In genomic region chr5:150436141-150436680, GRCh38 we compare ENCODE assay signal across 8 cellular contexts. TPM values are rescaled to one million over a fixed set of nuclear protein-coding genes. Genes with fewer than 3 reads are reported as not detected.
DNase-seq lines count a peak whose midpoint lies in the region; ATAC-seq and TF ChIP-seq lines count a peak whose summit lies in the region.

No MANE protein-coding gene starts in this region.

- H4K20me1 ChIP-seq in mammary epithelial cell (ENCODE audit: insufficient read depth, low read length) = no peaks in the 10 kb centered on the region

- peaks cover 9% of the 10 kb centered on the region for H3K4me1 ChIP-seq in mammary epithelial cell (ENCODE audit: insufficient read depth, low read length)

- in situ Hi-C loops in mammary epithelial cell (cut with MboI; ENCODE audit: low sequenced_read_pairs in 2 of 2) = loop anchor here in 1 of 2 donors (5.0 to 10.0 kb wide), 3 partner anchors 71 to 281 kb away; partner anchors contain the start of gene PDGFRB

- no peaks in the 10 kb centered on the region for H3K79me2 ChIP-seq in mammary epithelial cell (ENCODE audit: insufficient read depth, low read length)

- peak overlapping the region; percentile 19 for H3K4me2 ChIP-seq in mammary epithelial cell (ENCODE audit: insufficient read depth, low read depth, low read length)

- DNase-seq in AG20443 (ENCODE audit: low spot score) = peak; percentile 92
- DNase-seq in NCI-H2227 treated with DMSO at 0.1 percent for 48 hours (lab: John Stamatoyannopoulos, UW) = peak; percentile 76
- peak; percentile 91 for DNase-seq in WERI-Rb-1
- peak; percentile 73 for DNase-seq in mammary epithelial cell
- peak; percentile 64 for DNase-seq in kidney glomerular epithelial cell (lab: John Stamatoyannopoulos, UW)
- DNase-seq in stimulated activated CD4-positive, alpha-beta T cell treated with anti-CD3 and anti-CD28 coated beads, Interleukin-1b, Interleukin-23, amount 100 ng/mL, for 48 hours = peak; percentile 90

- ATAC-seq in GM19023 (IDR thresholded peaks at IDR 0.05; ENCODE audit: unreplicated experiment) = peak; percentile 94
- ATAC-seq in HG03175 (IDR thresholded peaks at IDR 0.05; ENCODE audit: unreplicated experiment) = peak; percentile 93

- H2AFZ ChIP-seq in mammary epithelial cell (ENCODE audit: low read depth, low read length) = no peak overlapping the region

- H3K36me3 ChIP-seq in WERI-Rb-1 (no peaks in the 10 kb centered on the region), mammary epithelial cell (ENCODE audit: insufficient read depth, low read length) (no peaks in the 10 kb centered on the region)

- 20% methylated on average over 12 of the region's 13 CpGs for WGBS in mammary epithelial cell (ENCODE audit: low coverage, missing lambda C conversion rate)

- CTCF ChIA-PET in mammary epithelial cell (lab: Charles Lee; ENCODE audit: low non-redundant PET) = interaction anchor here (0.5 to 0.6 kb wide), 3 partner anchors 39 to 112 kb away, joined by 3 to 4 read pairs (median 4); no protein-coding TSS in a partner anchor

- H3K9ac ChIP-seq in mammary epithelial cell (ENCODE audit: insufficient read depth, low read length) = no peak overlapping the region

- H3K27ac ChIP-seq in WERI-Rb-1 (no peak overlapping the region), mammary epithelial cell (ENCODE audit: insufficient read depth, low read depth, low read length) (no peak overlapping the region)

- no TSS peak for BruUV-seq in mammary epithelial cell (replicated peaks; lab: Mats Ljungman, UMichigan)

- TF ChIP-seq CTCF in WERI-Rb-1 (IDR thresholded peaks at IDR 0.05; ENCODE audit: low read depth, low read length) (peak; percentile 90), mammary epithelial cell (conservative IDR thresholded peaks at IDR 0.05 in 1 of 2, IDR thresholded peaks at IDR 0.05 in 1 of 2; ENCODE audit: extremely low read depth in 1 of 2, insufficient read depth in 1 of 2, low read depth in 1 of 2, low read length in 2 of 2) (peak; percentile 74 to 84)

- dilution Hi-C loops in mammary epithelial cell (cut with HindIII; ENCODE audit: low sequenced_read_pairs) = no loop called here

- H3K9me3 ChIP-seq in WERI-Rb-1 (ENCODE audit: severe bottlenecking) = no peaks in the 10 kb centered on the region
- H3K9me3 ChIP-seq in mammary epithelial cell (replicated peaks; ENCODE audit: insufficient read depth, low read length) = no peaks in the 10 kb centered on the region

- H3K4me3 ChIP-seq in WERI-Rb-1 (ENCODE audit: low read depth, low read length) (no peak overlapping the region), mammary epithelial cell (replicated peaks in 1 of 3; ENCODE audit: insufficient read depth in 1 of 3, low read depth in 2 of 3, low read length in 3 of 3) (no peak overlapping the region)

- H3K27me3 ChIP-seq in WERI-Rb-1 (ENCODE audit: insufficient read depth, low read depth, severe bottlenecking) = no peaks in the 10 kb centered on the region
- no peaks in the 10 kb centered on the region for H3K27me3 ChIP-seq in mammary epithelial cell (ENCODE audit: insufficient read depth, low read length)

- intact Hi-C loops in mammary epithelial cell (cut with micrococcal nuclease) = loop anchor here (1.0 to 10.0 kb wide), 9 partner anchors 38 to 601 kb away; partner anchors contain the start of genes HMGXB3, TCOF1 and TIGD6

RNA-seq across cellular contexts. Expression of gene RPS14, which starts 13.3 kb away (rescaled TPM):
- 1,000 to 10,000 TPM; 1,819 to 2,158 TPM for total RNA-seq in mammary epithelial cell
- 6,134 TPM for polyA plus RNA-seq in mammary epithelial cell
- 1,433 TPM for polyA minus RNA-seq in mammary epithelial cell

RNA-seq across cellular contexts. Expression of gene CD74, which starts 23.5 kb away (rescaled TPM):
- 1 to 10 TPM; 6.8 to 9.7 TPM for total RNA-seq in mammary epithelial cell
- polyA plus RNA-seq in mammary epithelial cell = 7.4 TPM
- polyA minus RNA-seq in mammary epithelial cell = 22.1 TPM
